In the genomic region with DNA sequence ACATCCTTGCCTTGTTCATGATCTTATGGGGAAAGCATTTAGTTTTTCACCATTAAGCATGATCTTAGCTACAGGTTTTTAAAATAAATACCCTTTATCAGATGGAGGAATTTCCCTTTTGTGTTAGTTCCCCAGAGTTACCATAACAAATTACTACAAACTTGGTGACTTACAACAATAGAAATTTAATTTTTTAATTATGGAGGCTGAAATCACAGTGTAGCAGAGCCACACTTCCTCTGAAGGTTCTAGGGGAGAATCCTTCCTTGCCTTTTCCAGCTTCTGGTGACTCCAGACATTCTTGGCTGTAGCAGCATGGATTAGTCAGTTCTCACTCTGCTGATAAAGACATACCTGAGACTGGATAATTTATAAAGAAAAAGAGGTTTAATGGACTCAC, we compare ENCODE assay signal across 1 cellular context.
TF ChIP-seq lines count a peak whose summit lies in the region.

No MANE protein-coding gene starts in this region.

TF ChIP-seq in endothelial cell of umbilical vein, 7 proteins besides CTCF, POLR2A, EP300 and RAD21:
- TF ChIP-seq POLR2AphosphoS5 (IDR thresholded peaks at IDR 0.05; ENCODE audit: insufficient read depth, low read depth, low read length) (no peak), JUN (IDR thresholded peaks at IDR 0.05; ENCODE audit: borderline replicate concordance, insufficient read depth, insufficient read length, low read depth) (no peak), GATA2 (IDR thresholded peaks at IDR 0.05; ENCODE audit: insufficient read depth, insufficient read length, low read depth, low read length) (no peak), MYC (IDR thresholded peaks at IDR 0.05; ENCODE audit: low read depth, low read length) (no peak), FOS (IDR thresholded peaks at IDR 0.05; ENCODE audit: borderline replicate concordance, insufficient read depth, low read length) (no peak), EZH2 (IDR thresholded peaks at IDR 0.05; ENCODE audit: borderline replicate concordance, low read depth, low read length, severe bottlenecking) (no peak)
- TF ChIP-seq, protein P1, sequence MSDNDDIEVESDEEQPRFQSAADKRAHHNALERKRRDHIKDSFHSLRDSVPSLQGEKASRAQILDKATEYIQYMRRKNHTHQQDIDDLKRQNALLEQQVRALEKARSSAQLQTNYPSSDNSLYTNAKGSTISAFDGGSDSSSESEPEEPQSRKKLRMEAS (IDR thresholded peaks at IDR 0.05; ENCODE audit: insufficient read depth, insufficient read length) = no peak
TF ChIP-seq in endothelial cell of umbilical vein: peak in this region for 0.
